Comparison of ENCODE assay signal across 17 cellular contexts in genomic region chr14:94397899-94398479, GRCh38. TPM values are rescaled to one million over a fixed set of nuclear protein-coding genes. Genes with fewer than 3 reads are reported as not detected.
A peak's percentile ranks its signal among the peaks of the same experiment; 100 is the strongest.
DNase-seq lines count a peak whose midpoint lies in the region; ATAC-seq and TF ChIP-seq lines count a peak whose summit lies in the region.
"Had no signal": no experiment of that assay in that cellular context is flagged by ENCODE, and none has a peak within 500 bp of the region (broad histone marks: within the 10 kb centered on the region; RNA-seq: fewer than 3 reads in every experiment).

No MANE protein-coding gene starts in this region.

- POLR2A ChIA-PET in Caco-2 (lab: Charles Lee): no interaction called here

- H3K79me1 ChIP-seq in mesendoderm (ENCODE audit: low read length): no peaks in the 10 kb centered on the region

- H3K27me3 ChIP-seq in Caco-2 (replicated peaks; ENCODE audit: control insufficient read depth, insufficient read depth, low read length) (no peaks in the 10 kb centered on the region), HUES48 (ENCODE audit: control insufficient read depth, insufficient read depth, low read length) (no peaks in the 10 kb centered on the region), hepatocyte (no peaks in the 10 kb centered on the region), mesendoderm (ENCODE audit: insufficient read depth, low read length, poor library complexity) (no peaks in the 10 kb centered on the region)
- H3K27me3 ChIP-seq: BLaER1 treated with 17β-estradiol and CSF1 and Interleukin-3, amounts not matched to agents 10 nM and 100 nM had no signal

- H3K4me1 Mint-ChIP-seq in Caco-2 (ENCODE audit: low read depth, unreplicated experiment): peaks cover 31% of the 10 kb centered on the region

- H3K4me2 ChIP-seq in hepatocyte: no peak overlapping the region
- no peak overlapping the region for H3K4me2 ChIP-seq in mesendoderm (ENCODE audit: low read length)

- no peaks in the 10 kb centered on the region for H4K20me1 ChIP-seq in hepatocyte (ENCODE audit: insufficient read depth, poor library complexity, severe bottlenecking)
- H4K20me1 ChIP-seq: BLaER1 treated with 17β-estradiol and CSF1 and Interleukin-3, amounts not matched to agents 10 nM and 100 nM had no signal

- H4K5ac ChIP-seq in mesendoderm (ENCODE audit: low read length): no peak overlapping the region

- no peaks in the 10 kb centered on the region for H3K36me3 ChIP-seq in Caco-2 (ENCODE audit: control insufficient read depth, insufficient read depth, low read length)
- no peaks in the 10 kb centered on the region for H3K36me3 ChIP-seq in HUES48 (ENCODE audit: control insufficient read depth, insufficient read depth, low read length)
- no peaks in the 10 kb centered on the region for H3K36me3 ChIP-seq in hepatocyte (replicated peaks; ENCODE audit: insufficient read depth, low read depth)
- no peaks in the 10 kb centered on the region for H3K36me3 ChIP-seq in mesendoderm (ENCODE audit: control insufficient read depth, insufficient read depth, low read length)
- H3K36me3 ChIP-seq: BLaER1 treated with 17β-estradiol and CSF1 and Interleukin-3, amounts not matched to agents 10 nM and 100 nM had no signal

- H3K36me3 Mint-ChIP-seq in Caco-2 (ENCODE audit: insufficient read depth, unreplicated experiment): no peaks in the 10 kb centered on the region

- TF ChIP-seq CTCF in Caco-2 (IDR thresholded peaks at IDR 0.05; ENCODE audit: insufficient read depth in 1 of 2, low read depth in 1 of 2, low read length in 1 of 2, severe bottlenecking in 1 of 2, unreplicated experiment in 1 of 2): no peak
- TF ChIP-seq CTCF in hepatocyte (IDR thresholded peaks at IDR 0.05; ENCODE audit: poor library complexity): no peak

- intact Hi-C loops in Caco-2 (cut with micrococcal nuclease; ENCODE audit: unreplicated experiment): no loop called here

- no peak overlapping the region for H2BK15ac ChIP-seq in mesendoderm (replicated peaks; ENCODE audit: low read depth)

- no peak overlapping the region for H2AK5ac ChIP-seq in mesendoderm (ENCODE audit: low read length)

- no TSS peak for BruUV-seq in Caco-2 (replicated peaks; lab: Mats Ljungman, UMichigan)

- H3K9me2 ChIP-seq in hepatocyte (replicated peaks; ENCODE audit: insufficient read depth): no peaks in the 10 kb centered on the region

- ATAC-seq in GM21619 (IDR thresholded peaks at IDR 0.05; ENCODE audit: unreplicated experiment) (no peak), HG03039 (IDR thresholded peaks at IDR 0.05; ENCODE audit: unreplicated experiment) (no peak)

- H3K27me3 Mint-ChIP-seq in Caco-2 (ENCODE audit: insufficient read depth, unreplicated experiment): no peaks in the 10 kb centered on the region

- H3K79me2 ChIP-seq in hepatocyte (no peaks in the 10 kb centered on the region), mesendoderm (ENCODE audit: control insufficient read depth, insufficient read depth, low read length) (no peaks in the 10 kb centered on the region)

- CTCF ChIA-PET in Caco-2 (lab: Charles Lee): no interaction called here

- H3K9me3 Mint-ChIP-seq in Caco-2 (ENCODE audit: unreplicated experiment): no peaks in the 10 kb centered on the region

- H3K4me3 ChIP-seq in Caco-2 (ENCODE audit: low read depth, low read length) (no peak overlapping the region), HUES48 (ENCODE audit: low read depth, low read length) (peak overlapping the region; percentile 45), hepatocyte (no peak overlapping the region), mesendoderm (ENCODE audit: low read length) (no peak overlapping the region)
- H3K4me3 ChIP-seq: BLaER1 treated with 17β-estradiol and CSF1 and Interleukin-3, amounts not matched to agents 10 nM and 100 nM had no signal

- no peak overlapping the region for H2BK5ac ChIP-seq in mesendoderm (ENCODE audit: low read length)

- H3K18ac ChIP-seq in mesendoderm (ENCODE audit: low read length): no peak overlapping the region

- peak overlapping the region; percentile 14 for H3K4me3 Mint-ChIP-seq in Caco-2 (ENCODE audit: unreplicated experiment)

- peak overlapping the region; percentile 13; the same call in 1 of the 2 replicates for H3K9ac ChIP-seq in HUES48 (ENCODE audit: low read depth, low read length)
- H3K9ac ChIP-seq in mesendoderm (ENCODE audit: low read length): no peak overlapping the region
- H3K9ac ChIP-seq: BLaER1 treated with 17β-estradiol and CSF1 and Interleukin-3, amounts not matched to agents 10 nM and 100 nM had no signal

- 26% methylated on average over 7 of the region's 7 CpGs for WGBS in hepatocyte (ENCODE audit: low lambda C conversion rate, missing lambda C conversion rate)
- WGBS in mesendoderm (ENCODE audit: extremely low coverage, insufficient coverage, low lambda C conversion rate): no CpG with 5 or more reads among the region's 7 CpGs

- H3K4me1 ChIP-seq in Caco-2: peaks cover 48% of the 10 kb centered on the region
- peaks cover 56% of the 10 kb centered on the region for H3K4me1 ChIP-seq in HUES48 (ENCODE audit: control insufficient read depth, insufficient read depth, low read length)
- peaks cover 24% of the 10 kb centered on the region for H3K4me1 ChIP-seq in hepatocyte (ENCODE audit: insufficient read depth)
- peaks cover 2% of the 10 kb centered on the region for H3K4me1 ChIP-seq in mesendoderm (ENCODE audit: control insufficient read depth, low read depth, low read length)

- no peak overlapping the region for H2BK120ac ChIP-seq in mesendoderm (ENCODE audit: low read depth, low read length)

- H3K27ac Mint-ChIP-seq in Caco-2 (ENCODE audit: unreplicated experiment): peak overlapping the region; percentile 53

- no peak overlapping the region for H4K8ac ChIP-seq in mesendoderm (ENCODE audit: low read depth, low read length)

- no peak overlapping the region for H3K4ac ChIP-seq in mesendoderm (ENCODE audit: low read depth, low read length)

- no peak overlapping the region for H3K56ac ChIP-seq in mesendoderm (ENCODE audit: low read length)

- H3K27ac ChIP-seq in HUES48 (ENCODE audit: low read depth, low read length) (peak overlapping the region; percentile 85), hepatocyte (peak overlapping the region; percentile 28), mesendoderm (ENCODE audit: low read depth, low read length) (no peak overlapping the region)

- no peaks in the 10 kb centered on the region for H3K9me3 ChIP-seq in Caco-2
- H3K9me3 ChIP-seq in HUES48 (ENCODE audit: control insufficient read depth, insufficient read depth, low read length): no peaks in the 10 kb centered on the region
- no peaks in the 10 kb centered on the region for H3K9me3 ChIP-seq in hepatocyte (ENCODE audit: low read depth)

- H2AFZ ChIP-seq in hepatocyte: no peak overlapping the region

- peak in 1 of 2 experiments; percentile 44 for DNase-seq in Caco-2
- DNase-seq in hepatocyte (ENCODE audit: low spot score): no peak
- DNase-seq in mesendoderm: peak; percentile 54
- DNase-seq in central memory CD4-positive, alpha-beta T cell: no peak
- no peak for DNase-seq in stimulated activated CD4-positive, alpha-beta T cell treated with anti-CD3 and anti-CD28 coated beads, Interleukin-2, amount 100 ng/mL, for 24 hours
- DNase-seq: KBM-7, NCI-H1048, NCI-H146, NCI-H2107, NCI-H774, SHP77 treated with DMSO at 0.1 percent for 48 hours had no signal

- H3K23ac ChIP-seq in mesendoderm (ENCODE audit: low read length): no peak overlapping the region

RNA-seq across cellular contexts. Expression of gene SERPINA1, which starts 9.6 kb away (rescaled TPM):
- total RNA-seq in Caco-2 (2022): 150 and 178 TPM in 2 replicates
- 5,074 and 5,718 TPM in 2 replicates for total RNA-seq in hepatocyte
- polyA plus RNA-seq in hepatocyte: 3,463 and 3,480 TPM in 2 replicates
- not detected for polyA plus RNA-seq in mesendoderm (2013, experiment 1 of 2)
- 0.03 TPM for polyA plus RNA-seq in mesendoderm (2013, experiment 2 of 2)

RNA-seq across cellular contexts. Expression of gene SERPINA2, which starts 31.5 kb away (rescaled TPM):
- total RNA-seq in Caco-2 (2022) (not detected in 2 replicates), hepatocyte (not detected in 2 replicates)
- polyA plus RNA-seq in hepatocyte: not detected in 2 replicates
- not detected for polyA plus RNA-seq in mesendoderm (2013, experiment 1 of 2)
- polyA plus RNA-seq in mesendoderm (2013, experiment 2 of 2): not detected
- total RNA-seq: A172, HT1080 had no signal

RNA-seq across cellular contexts. Expression of gene SERPINA11, which starts 54.6 kb away (rescaled TPM):
- total RNA-seq in Caco-2 (2022) (0.35 and 0.54 TPM in 2 replicates), hepatocyte (8.0 and 10.8 TPM in 2 replicates)
- polyA plus RNA-seq in hepatocyte: 13.2 and 16.7 TPM in 2 replicates
- polyA plus RNA-seq in mesendoderm (2013, experiment 1 of 2): 0.27 TPM
- 0.29 TPM for polyA plus RNA-seq in mesendoderm (2013, experiment 2 of 2)
- total RNA-seq: A172, HT1080 had no signal

Comparison
In these comparisons a context has a peak if more than half of its experiments do, and no peak if none do; other contexts are left out.
1. RNA of gene SERPINA1, which starts 9.6 kb away (total RNA-seq): 5,074 to 5,718 TPM in hepatocyte; 150 to 178 TPM in Caco-2; every median in the first group is over 10 times any median in the second.